Comparison of ENCODE assay signal across 1 cellular context in genomic region chr1:109483658-109484518, GRCh38.
TF ChIP-seq lines count a peak whose summit lies in the region.

A gene with protein sequence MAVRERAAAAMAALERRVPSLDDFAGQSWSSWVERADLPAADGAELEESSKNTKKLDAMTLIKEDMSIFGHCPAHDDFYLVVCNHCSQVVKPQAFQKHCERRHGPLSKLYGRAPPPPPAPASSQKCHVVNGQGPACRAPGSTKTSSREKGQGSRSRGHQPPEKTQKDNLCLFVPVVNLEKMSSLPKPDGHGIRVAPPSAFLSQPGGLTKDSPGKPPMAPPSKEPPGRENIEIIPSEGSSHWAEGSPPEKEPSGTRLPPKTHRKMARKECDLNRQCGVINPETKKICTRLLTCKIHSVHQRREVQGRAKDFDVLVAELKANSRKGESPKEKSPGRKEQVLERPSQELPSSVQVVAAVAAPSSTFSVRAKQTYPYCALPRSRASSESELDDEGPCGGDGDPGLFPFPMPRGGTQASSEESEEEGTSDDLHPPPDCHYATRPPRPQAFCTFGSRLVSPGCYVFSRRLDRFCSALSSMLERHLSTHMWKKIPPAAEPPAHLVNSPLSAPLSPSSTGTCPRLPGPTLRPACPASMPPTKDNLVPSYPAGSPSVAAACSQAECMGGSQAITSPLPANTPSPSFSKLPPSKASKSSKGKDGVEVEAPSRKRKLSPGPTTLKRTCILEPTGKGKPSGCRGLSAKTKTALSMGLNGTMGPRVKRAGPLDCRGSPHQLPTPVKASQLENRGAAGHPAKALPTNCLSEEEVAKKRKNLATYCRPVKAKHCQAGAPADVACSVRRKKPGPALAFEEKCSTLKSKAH (plus strand): TSS chr1:109483905. CDS start chr1:109483954, 49 bp downstream.

TF ChIP-seq in K562, 482 proteins besides CTCF, POLR2A, EP300 and RAD21 (continued from another document and continues in another):
- TF ChIP-seq ZBTB33 (CRISPR knock-in tag; IDR thresholded peaks at IDR 0.05) (no peak), ELF4 (CRISPR knock-in tag; IDR thresholded peaks at IDR 0.05) (peak; percentile 90), ZFP30 (CRISPR knock-in tag; IDR thresholded peaks at IDR 0.05; ENCODE audit: borderline replicate concordance) (no peak), EGR1 (conservative IDR thresholded peaks at IDR 0.05) (peak; percentile 63), PRMT5 (CRISPR knock-in tag; IDR thresholded peaks at IDR 0.05) (no peak), TOE1 (IDR thresholded peaks at IDR 0.05; ENCODE audit: borderline replicate concordance) (peak; percentile 99), TOE1 (CRISPR knock-in tag; IDR thresholded peaks at IDR 0.05; ENCODE audit: borderline replicate concordance, low read depth) (peak; percentile 84; the same call in 1 of the 2 replicates), NFRKB (IDR thresholded peaks at IDR 0.05; ENCODE audit: low read depth) (peak; percentile 88), HOMEZ (CRISPR knock-in tag; IDR thresholded peaks at IDR 0.05) (no peak), PREB (CRISPR knock-in tag; IDR thresholded peaks at IDR 0.05) (no peak), RHOXF2B (CRISPR knock-in tag; conservative IDR thresholded peaks at IDR 0.05) (no peak), KAT7 (CRISPR knock-in tag; IDR thresholded peaks at IDR 0.05; ENCODE audit: borderline replicate concordance) (no peak), CSDE1 (IDR thresholded peaks at IDR 0.05) (no peak), ZNF76 (CRISPR knock-in tag; IDR thresholded peaks at IDR 0.05; ENCODE audit: borderline replicate concordance) (peak; percentile 40; the same call in 1 of the 2 replicates), ZNF24 (IDR thresholded peaks at IDR 0.05) (0 out of 2 replicates have a peak, but pooled peaks have one; percentile 52), ZFPM2 (CRISPR knock-in tag; IDR thresholded peaks at IDR 0.05) (peak; percentile 47; the same call in 1 of the 2 replicates), CHD4 (IDR thresholded peaks at IDR 0.05; ENCODE audit: insufficient read depth, insufficient replicate concordance, low read depth, low read length, poor library complexity, severe bottlenecking) (no peak), IRF2 (CRISPR knock-in tag; IDR thresholded peaks at IDR 0.05) (no peak), THRB (CRISPR knock-in tag; conservative IDR thresholded peaks at IDR 0.05) (peak; percentile 79; the same call in 1 of the 2 replicates), DIDO1 (tag; IDR thresholded peaks at IDR 0.05; ENCODE audit: low read depth) (peak; percentile 79), NFYB (IDR thresholded peaks at IDR 0.05; ENCODE audit: extremely low read depth, insufficient read length) (no peak), PCBP2 (IDR thresholded peaks at IDR 0.05; ENCODE audit: low read depth, low read length, poor library complexity, severe bottlenecking) (no peak), PCBP1 (IDR thresholded peaks at IDR 0.05; ENCODE audit: low read depth, low read length, poor library complexity, severe bottlenecking) (peak; percentile 92), ZKSCAN8 (CRISPR knock-in tag; IDR thresholded peaks at IDR 0.05) (0 out of 2 replicates have a peak, but pooled peaks have one; percentile 32), ZFP1 (CRISPR knock-in tag; IDR thresholded peaks at IDR 0.05) (no peak), SAFB (IDR thresholded peaks at IDR 0.05; ENCODE audit: borderline replicate concordance, low read depth, low read length) (0 out of 2 replicates have a peak, but pooled peaks have one; percentile 38), RBM39 (optimal IDR thresholded peaks at IDR 0.05; ENCODE audit: low read depth, low read length) (no peak), CHCHD3 (CRISPR knock-in tag; IDR thresholded peaks at IDR 0.05) (no peak), SRSF9 (IDR thresholded peaks at IDR 0.05; ENCODE audit: borderline replicate concordance, low read depth, low read length) (no peak), NFIC (IDR thresholded peaks at IDR 0.05) (peak; percentile 69), PTRF (tag; IDR thresholded peaks at IDR 0.05) (no peak), BRCA1 (IDR thresholded peaks at IDR 0.05) (no peak), BRCA1 (CRISPR knock-in tag; IDR thresholded peaks at IDR 0.05) (no peak), MTA3 (IDR thresholded peaks at IDR 0.05; ENCODE audit: borderline replicate concordance) (peak; percentile 83), MAZ (CRISPR knock-in tag; conservative IDR thresholded peaks at IDR 0.05 in 1 of 2, IDR thresholded peaks at IDR 0.05 in 1 of 2) (peak; percentile 97 to 98; a peak in 3 of 4 replicates), ETV1 (tag; conservative IDR thresholded peaks at IDR 0.05; ENCODE audit: low read depth) (peak; percentile 60; the same call in 1 of the 2 replicates), PHF21A (IDR thresholded peaks at IDR 0.05; ENCODE audit: borderline replicate concordance, low read depth) (peak; percentile 77; the same call in 1 of the 2 replicates), ATF2 (CRISPR knock-in tag; IDR thresholded peaks at IDR 0.05) (no peak; the same call in 1 of the 2 replicates), HIVEP1 (CRISPR knock-in tag; IDR thresholded peaks at IDR 0.05) (peak; percentile 68; the same call in 1 of the 2 replicates), ARNT (IDR thresholded peaks at IDR 0.05) (peak in 1 of 2 experiments; percentile 90; a peak in 3 of 4 replicates), YBX1 (IDR thresholded peaks at IDR 0.05) (no peak), ASH1L (IDR thresholded peaks at IDR 0.05; ENCODE audit: borderline replicate concordance, low read depth, partially characterized antibody) (peak; percentile 69), NRF1 (conservative IDR thresholded peaks at IDR 0.05 in 1 of 2, IDR thresholded peaks at IDR 0.05 in 1 of 2) (peak in 1 of 2 experiments; percentile 68; a peak in 3 of 4 replicates), JUNB (CRISPR knock-in tag; conservative IDR thresholded peaks at IDR 0.05) (no peak), ZNF644 (tag; IDR thresholded peaks at IDR 0.05; ENCODE audit: low read depth) (peak; percentile 94), ARID2 (IDR thresholded peaks at IDR 0.05) (no peak), MTA2 (IDR thresholded peaks at IDR 0.05; ENCODE audit: low read depth) (no peak; the same call in 1 of the 2 replicates), RBFOX2 (IDR thresholded peaks at IDR 0.05; ENCODE audit: low read depth, low read length) (peak; percentile 86), CCAR2 (IDR thresholded peaks at IDR 0.05; ENCODE audit: low read depth, low read length) (no peak), ELF1 (tag; IDR thresholded peaks at IDR 0.05) (peak; percentile 68), ZNF408 (CRISPR knock-in tag; IDR thresholded peaks at IDR 0.05; ENCODE audit: low read depth) (no peak), MCM2 (IDR thresholded peaks at IDR 0.05; ENCODE audit: low read depth) (no peak), ZNF57 (CRISPR knock-in tag; IDR thresholded peaks at IDR 0.05) (no peak), STAT5A (IDR thresholded peaks at IDR 0.05; ENCODE audit: borderline replicate concordance, low read length) (peak; percentile 58; the same call in 1 of the 2 replicates), SIX5 (IDR thresholded peaks at IDR 0.05; ENCODE audit: borderline replicate concordance in 1 of 2, insufficient read depth in 1 of 2, low read depth in 1 of 2, low read length in 2 of 2) (peak; percentile 57 to 59; a peak in 3 of 4 replicates), NCOA4 (IDR thresholded peaks at IDR 0.05; ENCODE audit: partially characterized antibody) (peak; percentile 48)
- TF ChIP-seq, protein P1, sequence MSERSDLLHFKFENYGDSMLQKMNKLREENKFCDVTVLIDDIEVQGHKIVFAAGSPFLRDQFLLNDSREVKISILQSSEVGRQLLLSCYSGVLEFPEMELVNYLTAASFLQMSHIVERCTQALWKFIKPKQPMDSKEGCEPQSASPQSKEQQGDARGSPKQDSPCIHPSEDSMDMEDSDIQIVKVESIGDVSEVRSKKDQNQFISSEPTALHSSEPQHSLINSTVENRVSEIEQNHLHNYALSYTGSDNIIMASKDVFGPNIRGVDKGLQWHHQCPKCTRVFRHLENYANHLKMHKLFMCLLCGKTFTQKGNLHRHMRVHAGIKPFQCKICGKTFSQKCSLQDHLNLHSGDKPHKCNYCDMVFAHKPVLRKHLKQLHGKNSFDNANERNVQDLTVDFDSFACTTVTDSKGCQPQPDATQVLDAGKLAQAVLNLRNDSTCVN (CRISPR knock-in tag; IDR thresholded peaks at IDR 0.05): peak; percentile 89; the same call in 1 of the 2 replicates
- TF ChIP-seq, protein P2, sequence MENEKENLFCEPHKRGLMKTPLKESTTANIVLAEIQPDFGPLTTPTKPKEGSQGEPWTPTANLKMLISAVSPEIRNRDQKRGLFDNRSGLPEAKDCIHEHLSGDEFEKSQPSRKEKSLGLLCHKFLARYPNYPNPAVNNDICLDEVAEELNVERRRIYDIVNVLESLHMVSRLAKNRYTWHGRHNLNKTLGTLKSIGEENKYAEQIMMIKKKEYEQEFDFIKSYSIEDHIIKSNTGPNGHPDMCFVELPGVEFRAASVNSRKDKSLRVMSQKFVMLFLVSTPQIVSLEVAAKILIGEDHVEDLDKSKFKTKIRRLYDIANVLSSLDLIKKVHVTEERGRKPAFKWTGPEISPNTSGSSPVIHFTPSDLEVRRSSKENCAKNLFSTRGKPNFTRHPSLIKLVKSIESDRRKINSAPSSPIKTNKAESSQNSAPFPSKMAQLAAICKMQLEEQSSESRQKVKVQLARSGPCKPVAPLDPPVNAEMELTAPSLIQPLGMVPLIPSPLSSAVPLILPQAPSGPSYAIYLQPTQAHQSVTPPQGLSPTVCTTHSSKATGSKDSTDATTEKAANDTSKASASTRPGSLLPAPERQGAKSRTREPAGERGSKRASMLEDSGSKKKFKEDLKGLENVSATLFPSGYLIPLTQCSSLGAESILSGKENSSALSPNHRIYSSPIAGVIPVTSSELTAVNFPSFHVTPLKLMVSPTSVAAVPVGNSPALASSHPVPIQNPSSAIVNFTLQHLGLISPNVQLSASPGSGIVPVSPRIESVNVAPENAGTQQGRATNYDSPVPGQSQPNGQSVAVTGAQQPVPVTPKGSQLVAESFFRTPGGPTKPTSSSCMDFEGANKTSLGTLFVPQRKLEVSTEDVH (IDR thresholded peaks at IDR 0.05; ENCODE audit: low read depth, partially characterized antibody): peak; percentile 86
